In the genomic region with DNA sequence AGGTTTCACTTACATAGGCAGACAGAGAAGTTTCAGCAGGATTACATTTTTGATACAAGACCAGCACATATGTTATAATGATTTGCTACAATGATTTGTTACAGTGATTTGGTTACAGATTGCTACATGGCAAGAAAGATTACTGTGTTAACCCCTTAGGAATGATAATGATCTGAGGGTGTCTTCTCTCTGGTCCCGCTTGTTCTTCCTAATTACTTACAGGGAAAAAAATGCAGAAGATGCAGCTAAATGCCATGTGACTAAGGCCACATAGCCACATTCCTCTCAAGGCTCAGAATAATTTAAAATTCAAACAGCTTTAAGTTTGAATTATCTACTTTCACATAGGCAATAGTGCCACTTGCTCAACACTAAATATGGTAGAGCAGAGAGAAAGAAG, we compare ENCODE assay signal across 32 cellular contexts. TPM values are rescaled to one million over a fixed set of nuclear protein-coding genes. Genes with fewer than 3 reads are reported as not detected.
"Had no signal": no experiment of that assay in that cellular context is flagged by ENCODE, and none has a peak within 500 bp of the region (broad histone marks: within the 10 kb centered on the region; RNA-seq: fewer than 3 reads in every experiment).

No MANE protein-coding gene starts in this region.

- H3K9ac ChIP-seq: parathyroid adenoma had no signal

- H3K27ac ChIP-seq: epithelial cell of prostate, esophagus muscularis mucosa, heart left ventricle, lower lobe of right lung, parathyroid adenoma, psoas muscle, right lobe of liver, spleen had no signal

- H3K4me3 Mint-ChIP-seq: dendritic cell treated with granulocyte-macrophage colony-stimulating factor and Interleukin-4, amounts not matched to agents 40 ng/mL and 50 ng/mL, for 4 days; effector memory CD8-positive, alpha-beta T cell; memory B cell; naive B cell; nephron progenitor cell; stimulated activated naive B cell treated with anti-CD40 and anti-IgM and Interleukin-4, amounts not matched to agents 10 μg/mL and 1 μg/mL and 100 μg/mL, for 72 hours; stimulated activated naive CD8-positive, alpha-beta T cell treated with anti-CD3 and anti-CD28 coated beads, Interleukin-15, amount 100 ng/mL, for 72 hours had no signal

- H3K4me1 ChIP-seq: esophagus muscularis mucosa, heart left ventricle, lower lobe of right lung, parathyroid adenoma, psoas muscle, spleen had no signal

- H3K9me3 Mint-ChIP-seq: dendritic cell treated with granulocyte-macrophage colony-stimulating factor and Interleukin-4, amounts not matched to agents 40 ng/mL and 50 ng/mL, for 4 days; effector memory CD8-positive, alpha-beta T cell; memory B cell; stimulated activated naive B cell treated with anti-CD40 and anti-IgM and Interleukin-4, amounts not matched to agents 10 μg/mL and 1 μg/mL and 100 μg/mL, for 72 hours; stimulated activated naive CD8-positive, alpha-beta T cell treated with anti-CD3 and anti-CD28 coated beads, Interleukin-15, amount 100 ng/mL, for 72 hours had no signal

- DNase-seq: cerebellar nuclear complex; effector memory CD8-positive, alpha-beta T cell; foreskin melanocyte; heart left ventricle; hippocampal formation; lower lobe of right lung; midbrain; naive B cell; nephron progenitor cell; psoas muscle; retina; right lobe of liver; spleen; stimulated activated CD4-positive, alpha-beta T cell treated with anti-CD3 and anti-CD28 coated beads, Interleukin-2, amount 100 ng/mL, for 24 hours; stimulated activated CD4-positive, alpha-beta T cell treated with anti-CD3 and anti-CD28 coated beads, Interleukin-4, amount 100 ng/mL, for 4 hours; stimulated activated naive B cell treated with anti-CD40 and anti-IgM and Interleukin-4, amounts not matched to agents 10 μg/mL and 1 μg/mL and 100 μg/mL, for 72 hours; stimulated activated naive CD8-positive, alpha-beta T cell treated with anti-CD3 and anti-CD28 coated beads, Interleukin-15, amount 100 ng/mL, for 72 hours; trophoblast cell had no signal

- H3K27me3 Mint-ChIP-seq: stimulated activated naive CD8-positive, alpha-beta T cell treated with anti-CD3 and anti-CD28 coated beads, Interleukin-15, amount 100 ng/mL, for 72 hours had no signal

- FAIRE-seq: colon, islet of Langerhans, urothelium cell line had no signal

- H3K4me1 Mint-ChIP-seq: memory B cell; naive B cell; stimulated activated naive B cell treated with anti-CD40 and anti-IgM and Interleukin-4, amounts not matched to agents 10 μg/mL and 1 μg/mL and 100 μg/mL, for 72 hours; stimulated activated naive CD8-positive, alpha-beta T cell treated with anti-CD3 and anti-CD28 coated beads, Interleukin-15, amount 100 ng/mL, for 72 hours had no signal

- H2AFZ ChIP-seq: parathyroid adenoma had no signal

- H3K4me3 ChIP-seq: esophagus muscularis mucosa, heart left ventricle, lower lobe of right lung, psoas muscle, right lobe of liver, spleen had no signal

- H3K36me3 ChIP-seq: esophagus muscularis mucosa, heart left ventricle, lower lobe of right lung, right lobe of liver, spleen had no signal

- H3K27me3 ChIP-seq: esophagus muscularis mucosa, heart left ventricle, right lobe of liver, spleen had no signal

- H3K79me2 ChIP-seq: parathyroid adenoma had no signal

- H3K27ac Mint-ChIP-seq: dendritic cell treated with granulocyte-macrophage colony-stimulating factor and Interleukin-4, amounts not matched to agents 40 ng/mL and 50 ng/mL, for 4 days; effector memory CD8-positive, alpha-beta T cell; memory B cell; naive B cell; nephron progenitor cell; stimulated activated naive B cell treated with anti-CD40 and anti-IgM and Interleukin-4, amounts not matched to agents 10 μg/mL and 1 μg/mL and 100 μg/mL, for 72 hours; stimulated activated naive CD8-positive, alpha-beta T cell treated with anti-CD3 and anti-CD28 coated beads, Interleukin-15, amount 100 ng/mL, for 72 hours had no signal

- H3K36me3 Mint-ChIP-seq: memory B cell; naive B cell; stimulated activated naive B cell treated with anti-CD40 and anti-IgM and Interleukin-4, amounts not matched to agents 10 μg/mL and 1 μg/mL and 100 μg/mL, for 72 hours had no signal

- H3K9me3 ChIP-seq: esophagus muscularis mucosa, heart left ventricle, lower lobe of right lung, psoas muscle, right lobe of liver, spleen had no signal

RNA-seq across cellular contexts. Expression of a gene that starts 52.3 kb away (rescaled TPM):
- total RNA-seq: esophagus muscularis mucosa, glomerular endothelial cell, heart left ventricle, left lobe of liver, lower lobe of right lung, omental fat pad, psoas muscle, right lobe of liver, skeletal muscle tissue, spleen, subcutaneous adipose tissue had no signal
- polyA plus RNA-seq: heart left ventricle, psoas muscle, spleen, thymus had no signal
